Comparison of ENCODE assay signal across 31 cellular contexts in the genomic region with DNA sequence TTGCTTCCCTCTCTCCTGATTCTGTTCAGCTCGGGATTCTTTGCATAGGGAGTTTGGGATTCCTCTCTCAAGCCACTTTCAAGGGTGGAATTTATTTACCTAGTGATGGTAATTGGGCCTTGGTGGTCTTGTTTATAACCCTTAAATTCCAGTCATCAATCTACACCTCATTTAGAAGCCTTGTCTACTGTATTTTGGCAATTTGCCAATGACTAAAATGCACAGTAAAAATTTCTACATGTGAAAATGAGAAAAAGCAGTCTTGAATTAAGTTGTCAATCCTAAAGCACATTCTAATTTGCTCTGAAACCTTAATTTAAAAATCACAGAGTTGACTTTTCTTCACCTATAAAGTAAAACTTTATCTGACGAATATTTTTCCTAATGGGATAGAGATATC.
"Had no signal": no experiment of that assay in that cellular context is flagged by ENCODE, and none has a peak within 500 bp of the region (broad histone marks: within the 10 kb centered on the region; RNA-seq: fewer than 3 reads in every experiment).

No MANE protein-coding gene starts in this region.

- FAIRE-seq: astrocyte, bronchial epithelial cell had no signal

- H3K27ac ChIP-seq: brain microvascular endothelial cell, coronary artery, epithelial cell of prostate, esophagus squamous epithelium, gastroesophageal sphincter, heart right ventricle, VCaP had no signal

- H3K27me3 ChIP-seq: brain microvascular endothelial cell, esophagus squamous epithelium, gastroesophageal sphincter, heart right ventricle had no signal

- H3K36me3 Mint-ChIP-seq: activated naive CD4-positive, alpha-beta T cell treated with anti-CD3 and anti-CD28 coated beads, Interleukin-2, amount 10 ng/mL, durations not matched to agents 7 days and 5 days; activated naive CD4-positive, alpha-beta T cell treated with anti-CD3 and anti-CD28 coated beads, Interleukin-2, amount 50 U/mL, for 72 hours; WTC11 had no signal

- H3K4me3 Mint-ChIP-seq: activated CD4-positive, alpha-beta memory T cell treated with anti-CD3 and anti-CD28 coated beads, Interleukin-2, amount 10 ng/mL, durations not matched to agents 7 days and 5 days; activated CD4-positive, alpha-beta T cell treated with anti-CD3 and anti-CD28 coated beads, Interleukin-2, amount 10 ng/mL, durations not matched to agents 7 days and 5 days; activated naive CD4-positive, alpha-beta T cell treated with anti-CD3 and anti-CD28 coated beads, Interleukin-2, amount 10 ng/mL, durations not matched to agents 7 days and 5 days; activated T-cell treated with anti-CD3 and anti-CD28 coated beads, Interleukin-2, amount 50 U/mL, for 24 hours; activated T-cell treated with anti-CD3 and anti-CD28 coated beads, Interleukin-2, amount 50 U/mL, for 72 hours; central memory CD8-positive, alpha-beta T cell; dendritic cell treated with granulocyte-macrophage colony-stimulating factor and Interleukin-4, amounts not matched to agents 40 ng/mL and 50 ng/mL, for 4 days; effector memory CD8-positive, alpha-beta T cell; WTC11 had no signal

- H3K9me3 Mint-ChIP-seq: activated CD4-positive, alpha-beta memory T cell treated with anti-CD3 and anti-CD28 coated beads, Interleukin-2, amount 10 ng/mL, durations not matched to agents 7 days and 5 days; activated CD4-positive, alpha-beta T cell treated with anti-CD3 and anti-CD28 coated beads, Interleukin-2, amount 10 ng/mL, durations not matched to agents 7 days and 5 days; activated T-cell treated with anti-CD3 and anti-CD28 coated beads, Interleukin-2, amount 50 U/mL, for 24 hours; activated T-cell treated with anti-CD3 and anti-CD28 coated beads, Interleukin-2, amount 50 U/mL, for 72 hours; central memory CD8-positive, alpha-beta T cell; effector memory CD8-positive, alpha-beta T cell; WTC11 had no signal

- H3K4me1 ChIP-seq: esophagus squamous epithelium, gastroesophageal sphincter, heart right ventricle had no signal

- ATAC-seq: activated naive CD4-positive, alpha-beta T cell treated with anti-CD3 and anti-CD28 coated beads, Interleukin-2, amount 50 U/mL, for 72 hours; activated T-cell treated with anti-CD3 and anti-CD28 coated beads, Interleukin-2, amount 50 U/mL, for 72 hours; effector memory CD8-positive, alpha-beta T cell; gastroesophageal sphincter; heart right ventricle; WTC11 had no signal

- H3K36me3 ChIP-seq: brain microvascular endothelial cell, esophagus squamous epithelium, gastroesophageal sphincter, heart right ventricle had no signal

- DNase-seq: activated CD4-positive, alpha-beta memory T cell treated with anti-CD3 and anti-CD28 coated beads, Interleukin-2, amount 10 ng/mL, durations not matched to agents 7 days and 5 days; activated CD4-positive, alpha-beta T cell treated with anti-CD3 and anti-CD28 coated beads for 1 hour; activated CD4-positive, alpha-beta T cell treated with anti-CD3 and anti-CD28 coated beads for 4 hours; activated CD4-positive, alpha-beta T cell treated with anti-CD3 and anti-CD28 coated beads, Interleukin-2, amount 10 ng/mL, durations not matched to agents 7 days and 5 days; activated CD4-positive, alpha-beta T cell treated with anti-CD3 and anti-CD28 coated beads, Interleukin-2, amount 50 U/mL, for 4 hours; activated CD8-positive, alpha-beta memory T cell treated with anti-CD3 and anti-CD28 coated beads, Interleukin-2, amount 50 U/mL, for 48 hours; activated gamma-delta T cell; activated naive CD4-positive, alpha-beta T cell; activated naive CD4-positive, alpha-beta T cell treated with anti-CD3 and anti-CD28 coated beads, Interleukin-2, amount 10 ng/mL, durations not matched to agents 7 days and 5 days; activated T-cell treated with anti-CD3 and anti-CD28 coated beads for 4 hours; activated T-cell treated with anti-CD3 and anti-CD28 coated beads, Interleukin-2, amount 50 U/mL, for 24 hours; activated T-cell treated with anti-CD3 and anti-CD28 coated beads, Interleukin-2, amount 50 U/mL, for 72 hours; amniotic stem cell; anterior cingulate cortex; brain microvascular endothelial cell; effector CD4-positive, alpha-beta T cell; effector memory CD8-positive, alpha-beta T cell; esophagus squamous epithelium; foreskin melanocyte; heart right ventricle; T-helper 2 cell had no signal

- H3K27ac Mint-ChIP-seq: activated CD4-positive, alpha-beta memory T cell treated with anti-CD3 and anti-CD28 coated beads, Interleukin-2, amount 10 ng/mL, durations not matched to agents 7 days and 5 days; activated CD4-positive, alpha-beta T cell treated with anti-CD3 and anti-CD28 coated beads, Interleukin-2, amount 10 ng/mL, durations not matched to agents 7 days and 5 days; activated naive CD4-positive, alpha-beta T cell treated with anti-CD3 and anti-CD28 coated beads, Interleukin-2, amount 10 ng/mL, durations not matched to agents 7 days and 5 days; activated naive CD4-positive, alpha-beta T cell treated with anti-CD3 and anti-CD28 coated beads, Interleukin-2, amount 50 U/mL, for 72 hours; activated T-cell treated with anti-CD3 and anti-CD28 coated beads, Interleukin-2, amount 50 U/mL, for 24 hours; activated T-cell treated with anti-CD3 and anti-CD28 coated beads, Interleukin-2, amount 50 U/mL, for 72 hours; dendritic cell treated with granulocyte-macrophage colony-stimulating factor and Interleukin-4, amounts not matched to agents 40 ng/mL and 50 ng/mL, for 4 days; effector memory CD8-positive, alpha-beta T cell; WTC11 had no signal

- H3K27me3 Mint-ChIP-seq: activated CD4-positive, alpha-beta memory T cell treated with anti-CD3 and anti-CD28 coated beads, Interleukin-2, amount 10 ng/mL, durations not matched to agents 7 days and 5 days; activated CD4-positive, alpha-beta T cell treated with anti-CD3 and anti-CD28 coated beads, Interleukin-2, amount 10 ng/mL, durations not matched to agents 7 days and 5 days; activated naive CD4-positive, alpha-beta T cell treated with anti-CD3 and anti-CD28 coated beads, Interleukin-2, amount 10 ng/mL, durations not matched to agents 7 days and 5 days; activated T-cell treated with anti-CD3 and anti-CD28 coated beads, Interleukin-2, amount 50 U/mL, for 24 hours; central memory CD8-positive, alpha-beta T cell; dendritic cell treated with granulocyte-macrophage colony-stimulating factor and Interleukin-4, amounts not matched to agents 40 ng/mL and 50 ng/mL, for 4 days; effector memory CD8-positive, alpha-beta T cell had no signal

- H3K4me3 ChIP-seq: coronary artery, esophagus squamous epithelium, gastroesophageal sphincter, heart right ventricle had no signal

- H3K9me3 ChIP-seq: esophagus squamous epithelium, gastroesophageal sphincter, heart right ventricle had no signal

- H3K4me1 Mint-ChIP-seq: activated CD4-positive, alpha-beta memory T cell treated with anti-CD3 and anti-CD28 coated beads, Interleukin-2, amount 10 ng/mL, durations not matched to agents 7 days and 5 days; activated CD4-positive, alpha-beta T cell treated with anti-CD3 and anti-CD28 coated beads, Interleukin-2, amount 10 ng/mL, durations not matched to agents 7 days and 5 days; activated naive CD4-positive, alpha-beta T cell treated with anti-CD3 and anti-CD28 coated beads, Interleukin-2, amount 10 ng/mL, durations not matched to agents 7 days and 5 days; central memory CD8-positive, alpha-beta T cell; WTC11 had no signal
